17 cellular contexts compared by ENCODE assay signal in the genomic region with DNA sequence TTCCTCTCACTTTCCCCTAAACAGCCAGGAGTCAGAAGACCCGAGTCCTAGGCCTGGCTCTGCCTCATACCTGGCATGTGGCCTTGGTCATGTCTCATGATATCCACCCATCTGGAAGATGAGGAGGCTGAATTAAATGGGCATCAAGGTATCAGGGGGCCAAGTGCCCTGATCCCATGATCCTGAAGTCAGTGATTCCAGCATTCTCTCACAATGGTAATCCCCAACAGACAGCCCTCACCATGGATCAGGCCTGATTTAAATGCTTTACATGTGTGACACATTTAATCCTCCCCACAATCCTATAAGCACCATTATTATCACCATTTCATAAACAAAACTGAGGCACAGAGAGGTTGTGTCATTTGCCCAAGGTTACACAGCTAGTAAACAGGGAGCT.
DNase-seq lines count a peak whose midpoint lies in the region; ATAC-seq, FAIRE-seq and TF ChIP-seq lines count a peak whose summit lies in the region.
"Had no signal": no experiment of that assay in that cellular context is flagged by ENCODE, and none has a peak within 500 bp of the region (broad histone marks: within the 10 kb centered on the region; RNA-seq: fewer than 3 reads in every experiment).

No MANE protein-coding gene starts in this region.

- peak; percentile 97 for FAIRE-seq in D721Med (lab: Jason Lieb, UNC)
- FAIRE-seq in GM12878 (lab: Jason Lieb, UNC), result no peak
- FAIRE-seq: GM19239 had no signal

- TF ChIP-seq EP300 in GM12878 (IDR thresholded peaks at IDR 0.05; ENCODE audit: borderline replicate concordance in 1 of 2, control insufficient read depth in 1 of 2, low read depth in 2 of 2, low read length in 2 of 2), result no peak

- no peaks in the 10 kb centered on the region for H3K79me1 ChIP-seq in mesenchymal stem cell (replicated peaks; ENCODE audit: low read length, poor library complexity, severe bottlenecking)

- H2AK5ac ChIP-seq in mesenchymal stem cell (ENCODE audit: low read length, severe bottlenecking), result no peak overlapping the region

- BruUV-seq in GM12878 (replicated peaks; lab: Mats Ljungman, UMichigan), result no TSS peak

- H3K4me3 ChIP-seq in GM12878 (no peak overlapping the region), mesenchymal stem cell (ENCODE audit: insufficient read depth in 1 of 2, low read depth in 1 of 2, low read length in 2 of 2) (no peak overlapping the region)
- H3K4me3 ChIP-seq: BLaER1 had no signal

- H4K8ac ChIP-seq in mesenchymal stem cell (ENCODE audit: low read length), result no peak overlapping the region

- H3K36me3 ChIP-seq in GM12878 (ENCODE audit: control insufficient read depth in 2 of 2, insufficient read depth in 2 of 2, low read length in 1 of 2), result no peaks in the 10 kb centered on the region
- H3K36me3 ChIP-seq in mesenchymal stem cell (ENCODE audit: control insufficient read depth in 1 of 2, insufficient read depth in 2 of 2, low read depth in 1 of 2, low read length in 2 of 2), result no peaks in the 10 kb centered on the region
- H3K36me3 ChIP-seq: BLaER1 had no signal

- in situ Hi-C loops in GM12878 (cut with MboI), result no loop called here

- peak overlapping the region; percentile 6 for H2BK15ac ChIP-seq in mesenchymal stem cell (ENCODE audit: low read depth, poor library complexity, severe bottlenecking)

- H3K23ac ChIP-seq in mesenchymal stem cell (ENCODE audit: low read length in 2 of 2), result no peak overlapping the region

- H2BK120ac ChIP-seq in mesenchymal stem cell (ENCODE audit: low read depth, low read length), result no peak overlapping the region

- whole genome bisulfite sequencing in GM12878 (ENCODE audit: insufficient coverage, insufficient replicate concordance, low lambda C conversion rate, missing lambda C conversion rate), result 0% methylated on average over 1 of the region's 1 CpG
- 46% methylated on average over 1 of the region's 1 CpG for WGBS in mesenchymal stem cell

- H3K9me3 Mint-ChIP-seq in activated naive CD4-positive, alpha-beta T cell treated with anti-CD3 and anti-CD28 coated beads, Interleukin-2, amount 50 U/mL, for 72 hours, result no peaks in the 10 kb centered on the region
- H3K9me3 Mint-ChIP-seq: CD8-positive, alpha-beta memory T cell; HFFc6 had no signal

- TF ChIP-seq POLR2A in GM12878 (IDR thresholded peaks at IDR 0.05; ENCODE audit: low read depth, low read length), result no peak

- DNase-seq in D721Med (ENCODE audit: insufficient read length, low spot score), result peak; percentile 94
- no peak for DNase-seq in GM12878 (ENCODE audit: low read depth, low spot score)
- DNase-seq in mesenchymal stem cell, result no peak
- no peak for DNase-seq in activated naive CD4-positive, alpha-beta T cell treated with anti-CD3 and anti-CD28 coated beads, Interleukin-2, amount 50 U/mL, for 72 hours (ENCODE audit: low spot score in 2 of 2)
- DNase-seq: 8988T; AML-193; Caco-2; CD8-positive, alpha-beta memory T cell; DMS 273 treated with DMSO at 0.1 percent for 48 hours; HCEC 1CT; HFFc6 had no signal

- H3K4me1 ChIP-seq in GM12878 (ENCODE audit: control insufficient read depth, insufficient read depth, low read length) (no peaks in the 10 kb centered on the region), mesenchymal stem cell (ENCODE audit: control insufficient read depth, insufficient read depth, low read depth, low read length) (no peaks in the 10 kb centered on the region)
- H3K4me1 ChIP-seq: Caco-2 had no signal

- intact Hi-C loops in GM12878 (cut with micrococcal nuclease; ENCODE audit: unreplicated experiment), result no loop called here

- H2AFZ ChIP-seq in GM12878 (ENCODE audit: control insufficient read depth, low read depth, low read length), result no peak overlapping the region
- no peak overlapping the region for H2AFZ ChIP-seq in mesenchymal stem cell (ENCODE audit: low read depth, low read length)

- no peak overlapping the region for H2BK5ac ChIP-seq in mesenchymal stem cell (ENCODE audit: low read depth, low read length, poor library complexity, severe bottlenecking)

- H3K9ac ChIP-seq in GM12878 (ENCODE audit: control insufficient read depth, insufficient read depth, low read length) (no peak overlapping the region), mesenchymal stem cell (ENCODE audit: low read length) (no peak overlapping the region)
- H3K9ac ChIP-seq: BLaER1 had no signal

- no peaks in the 10 kb centered on the region for H4K20me1 ChIP-seq in GM12878 (ENCODE audit: control insufficient read depth, insufficient read depth)
- H4K20me1 ChIP-seq: BLaER1 had no signal

- H2BK12ac ChIP-seq in mesenchymal stem cell (ENCODE audit: low read length in 2 of 2), result no peak overlapping the region

- H3K4ac ChIP-seq in mesenchymal stem cell (ENCODE audit: low read depth in 1 of 2, low read length in 2 of 2), result no peak overlapping the region

- TF ChIP-seq RAD21 in GM12878 (IDR thresholded peaks at IDR 0.05; ENCODE audit: insufficient read depth, low read depth, low read length), result no peak

- H3K18ac ChIP-seq in mesenchymal stem cell (ENCODE audit: low read depth in 1 of 2, low read length in 2 of 2), result no peak overlapping the region

- POLR2A ChIA-PET in GM12878 (lab: Charles Lee), result no interaction called here

- H3K27me3 ChIP-seq in GM12878 (replicated peaks in 1 of 2; ENCODE audit: control insufficient read depth in 2 of 2, insufficient read depth in 2 of 2, low read length in 1 of 2) (no peaks in the 10 kb centered on the region; a peak in 2 of 4 replicates), mesenchymal stem cell (ENCODE audit: control insufficient read depth in 1 of 2, insufficient read depth in 1 of 2, low read length in 2 of 2) (peaks cover 78 to 83% of the 10 kb centered on the region in 2 experiments)
- H3K27me3 ChIP-seq: BLaER1 had no signal

- no peaks in the 10 kb centered on the region for H3K79me2 ChIP-seq in GM12878 (ENCODE audit: control insufficient read depth, insufficient read depth, low read length)

- TF ChIP-seq CTCF in D721Med (IDR thresholded peaks at IDR 0.05; ENCODE audit: insufficient read depth, missing control alignments) (no peak), GM12878 (IDR thresholded peaks at IDR 0.05 in 2 of 3, conservative IDR thresholded peaks at IDR 0.05 in 1 of 3; ENCODE audit: control insufficient read depth in 2 of 3, extremely low read depth in 1 of 3, insufficient read depth in 1 of 3, low read depth in 3 of 3, low read length in 3 of 3) (no peak)

- H3K4me2 ChIP-seq in GM12878 (ENCODE audit: control insufficient read depth, insufficient read depth) (no peak overlapping the region), mesenchymal stem cell (ENCODE audit: low read length, poor library complexity, severe bottlenecking) (no peak overlapping the region)
- H3K4me2 ChIP-seq: BLaER1 had no signal

- no peak overlapping the region for H3K27ac ChIP-seq in GM12878 (ENCODE audit: control insufficient read depth, insufficient read depth)
- H3K27ac ChIP-seq in mesenchymal stem cell (ENCODE audit: low read length, poor library complexity, severe bottlenecking), result no peak overlapping the region
- peak overlapping the region; percentile 1 for H3K27ac ChIP-seq in temporal lobe (ENCODE audit: low read depth, low read length)
- H3K27ac ChIP-seq: BLaER1, HL-60 had no signal

- H3K27ac Mint-ChIP-seq in activated naive CD4-positive, alpha-beta T cell treated with anti-CD3 and anti-CD28 coated beads, Interleukin-2, amount 50 U/mL, for 72 hours, result no peak overlapping the region
- H3K27ac Mint-ChIP-seq: CD8-positive, alpha-beta memory T cell; HFFc6 had no signal

- H3K14ac ChIP-seq in mesenchymal stem cell (ENCODE audit: low read length in 2 of 2), result no peak overlapping the region

- H3K9me3 ChIP-seq in GM12878 (replicated peaks; ENCODE audit: control insufficient read depth, insufficient read depth, low read length), result no peaks in the 10 kb centered on the region
- no peaks in the 10 kb centered on the region for H3K9me3 ChIP-seq in mesenchymal stem cell (ENCODE audit: control insufficient read depth, low read length)
- H3K9me3 ChIP-seq: BLaER1, Caco-2 had no signal

- SMC1A ChIA-PET in GM12878 (lab: Charles Lee; ENCODE audit: uncharacterized antibody, unreplicated experiment), result no interaction called here

- H3K36me3 Mint-ChIP-seq in activated naive CD4-positive, alpha-beta T cell treated with anti-CD3 and anti-CD28 coated beads, Interleukin-2, amount 50 U/mL, for 72 hours, result no peaks in the 10 kb centered on the region
- H3K36me3 Mint-ChIP-seq: CD8-positive, alpha-beta memory T cell had no signal

- ATAC-seq in GM12878, result no peak
- no peak for ATAC-seq in GM18868 (IDR thresholded peaks at IDR 0.05; ENCODE audit: unreplicated experiment)
- ATAC-seq in GM19023 (IDR thresholded peaks at IDR 0.05; ENCODE audit: unreplicated experiment), result no peak
- ATAC-seq in activated naive CD4-positive, alpha-beta T cell treated with anti-CD3 and anti-CD28 coated beads, Interleukin-2, amount 50 U/mL, for 72 hours, result no peak

- RAD21 ChIA-PET in GM12878 (lab: Charles Lee; ENCODE audit: unreplicated experiment), result no interaction called here

- H4K91ac ChIP-seq in mesenchymal stem cell (ENCODE audit: low read length), result no peak overlapping the region

- CTCF ChIA-PET in GM12878 (lab: Yijun Ruan, JAX), result interaction anchor here (0.9 kb wide), 1 partner anchor 18 kb away, joined by 3 read pairs; no protein-coding TSS in a partner anchor

TF ChIP-seq in GM12878, 131 proteins besides CTCF, POLR2A, EP300 and RAD21:
- TF ChIP-seq SPI1 (IDR thresholded peaks at IDR 0.05; ENCODE audit: borderline replicate concordance, insufficient read depth, low read depth, low read length), result 0 out of 2 replicates have a peak, but pooled peaks have one; percentile 18
- no peak for TF ChIP-seq SMAD1 (IDR thresholded peaks at IDR 0.05; ENCODE audit: low read depth, partially characterized antibody)
